10 cellular contexts compared by ENCODE assay signal in genomic region chr6:56539503-56540105, GRCh38.
DNase-seq lines count a peak whose midpoint lies in the region; ATAC-seq and TF ChIP-seq lines count a peak whose summit lies in the region.
"Had no signal": no experiment of that assay in that cellular context is flagged by ENCODE, and none has a peak within 500 bp of the region (broad histone marks: within the 10 kb centered on the region; RNA-seq: fewer than 3 reads in every experiment).

No MANE protein-coding gene starts in this region.

- ATAC-seq in heart left ventricle, result no peak
- no peak for ATAC-seq in Right ventricle myocardium inferior
- no peak for ATAC-seq in GM21423 (IDR thresholded peaks at IDR 0.05; ENCODE audit: unreplicated experiment)

- H3K36me3 ChIP-seq in heart left ventricle (peaks cover 0 to 22% (median 20%) of the 10 kb centered on the region in 9 donors), urinary bladder (ENCODE audit: insufficient read depth) (no peaks in the 10 kb centered on the region)

- H3K27ac ChIP-seq in heart left ventricle (peak overlapping the region in 11 of 12 donors; percentile 80 to 92 (median 90)), cingulate gyrus (ENCODE audit: low read depth, low read length) (peak overlapping the region; percentile 62), urinary bladder (ENCODE audit: low read depth) (peak overlapping the region; percentile 38)

- H3K9me3 Mint-ChIP-seq in nephron, result no peaks in the 10 kb centered on the region

- H3K4me3 Mint-ChIP-seq in nephron, result peak overlapping the region in 1 of 3 experiments; percentile 71

- H3K4me1 ChIP-seq in heart left ventricle, result peaks cover 6 to 73% (median 63%) of the 10 kb centered on the region in 12 donors
- H3K4me1 ChIP-seq in urinary bladder (ENCODE audit: insufficient read depth), result no peaks in the 10 kb centered on the region

- no peak for TF ChIP-seq POLR2A in heart left ventricle (IDR thresholded peaks at IDR 0.05)

- H3K4me3 ChIP-seq in heart left ventricle (peak overlapping the region in 9 of 12 donors; percentile 48 to 72 (median 64)), urinary bladder (ENCODE audit: low read depth, low read length) (peak overlapping the region; percentile 53)

- intact Hi-C loops in heart left ventricle (cut with DNase I), result loop anchor here in 6 of 10 donors (5.0 to 10.0 kb wide), 8 partner anchors 32 to 175 kb away; no protein-coding TSS in a partner anchor
- intact Hi-C loops in Right ventricle myocardium inferior (cut with DNase I), result loop anchor here (5.0 kb wide), 3 partner anchors 32 to 172 kb away; no protein-coding TSS in a partner anchor

- no peak for TF ChIP-seq CTCF in heart left ventricle (IDR thresholded peaks at IDR 0.05)
- TF ChIP-seq CTCF in nephron (IDR thresholded peaks at IDR 0.05; ENCODE audit: unreplicated experiment in 3 of 3), result no peak

- peaks cover 26% of the 10 kb centered on the region for H3K36me3 Mint-ChIP-seq in nephron (ENCODE audit: low read depth)

- no peaks in the 10 kb centered on the region for H3K27me3 Mint-ChIP-seq in nephron (ENCODE audit: low read depth)

- peaks cover 15% of the 10 kb centered on the region for H3K4me1 Mint-ChIP-seq in nephron

- no peaks in the 10 kb centered on the region for H3K9me3 ChIP-seq in heart left ventricle

- H3K27ac Mint-ChIP-seq in nephron, result peak overlapping the region in 2 of 3 experiments; percentile 54 to 89

- DNase-seq in heart left ventricle, result no peak
- no peak for DNase-seq in Right ventricle myocardium inferior (ENCODE audit: missing footprints)
- no peak for DNase-seq in HCEC 1CT
- DNase-seq in amygdala (lab: John Stamatoyannopoulos, UW), result no peak
- DNase-seq: activated T-cell treated with anti-CD3 and anti-CD28 coated beads, Interleukin-2, amount 50 U/mL, for 48 hours; posterior cingulate gyrus had no signal

- H3K27me3 ChIP-seq in heart left ventricle, result no peaks in the 10 kb centered on the region

Comparison
In these comparisons a context has a peak if more than half of its experiments do, and no peak if none do; other contexts are left out.
1. H3K27ac ChIP-seq: peak in every context shown above with its lines; median percentile 90 in heart left ventricle; 62 in cingulate gyrus; 38 in urinary bladder.